Comparison of ENCODE assay signal across 8 cellular contexts in the genomic region with DNA sequence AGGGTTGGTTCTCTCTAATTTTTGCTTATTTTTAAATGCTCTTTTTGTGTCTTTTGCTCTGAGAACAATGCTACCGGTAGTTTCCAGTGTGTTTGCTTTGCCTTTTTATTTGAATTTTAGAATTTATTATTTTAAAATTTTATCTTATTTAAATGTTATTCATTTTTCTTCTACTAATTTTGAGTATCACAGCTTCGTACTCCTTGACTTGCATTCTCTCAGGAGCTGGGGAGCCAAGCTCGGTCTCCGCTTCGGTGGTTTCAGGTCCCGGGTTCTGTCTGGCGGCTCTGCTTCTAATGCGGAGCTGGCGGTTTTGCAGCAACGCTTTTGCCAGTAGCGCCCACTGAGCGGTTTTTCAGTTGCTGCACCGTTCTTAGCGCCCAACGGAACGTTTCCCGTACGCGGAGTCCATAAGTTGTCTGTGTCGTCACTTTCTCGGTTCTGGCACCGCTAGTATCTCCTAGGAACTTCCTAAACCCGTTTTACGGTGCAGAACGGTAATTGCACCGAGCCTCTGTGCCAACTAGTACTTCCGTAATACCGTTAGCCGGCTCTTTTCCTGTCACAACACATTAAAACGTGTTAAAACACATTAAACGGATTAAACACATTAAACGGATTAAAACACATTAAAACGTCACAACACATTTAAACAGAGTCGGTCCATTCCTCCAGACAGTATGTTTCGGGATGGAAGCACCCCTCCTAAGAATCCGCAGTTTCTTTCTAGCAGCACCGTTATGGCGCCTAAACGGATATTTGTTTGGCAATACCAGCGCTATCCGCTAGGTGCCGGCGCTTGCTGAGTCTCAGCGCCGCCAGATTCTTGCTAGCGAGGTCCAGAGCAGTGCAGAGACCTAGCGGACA. TPM values are rescaled to one million over a fixed set of nuclear protein-coding genes. Genes with fewer than 3 reads are reported as not detected.
DNase-seq lines count a peak whose midpoint lies in the region; ATAC-seq and TF ChIP-seq lines count a peak whose summit lies in the region.

No MANE protein-coding gene starts in this region.

- POLR2A ChIA-PET in CD8-positive, alpha-beta T cell (lab: Charles Lee): interaction anchor here (0.6 to 12.1 kb wide), 22 partner anchors 9 to 1090 kb away, joined by 3 to 565 read pairs (median 8); partner anchors contain the start of genes ANXA2R, FBXO4, HMGCS1 and RIMOC1

- H3K9me2 ChIP-seq in SU-DHL-6 (replicated peaks; ENCODE audit: insufficient read depth, low read length): no peaks in the 10 kb centered on the region

- peak overlapping the region; percentile 69 for H3K9ac ChIP-seq in SU-DHL-6 (ENCODE audit: low read length)

- no peaks in the 10 kb centered on the region for H3K36me3 ChIP-seq in CD8-positive, alpha-beta T cell (ENCODE audit: insufficient read depth, low read length)
- no peaks in the 10 kb centered on the region for H3K36me3 ChIP-seq in SU-DHL-6 (ENCODE audit: low read length)

- peak; percentile 63 for ATAC-seq in CD8-positive, alpha-beta T cell
- peak; percentile 56 for ATAC-seq in GM19463 (IDR thresholded peaks at IDR 0.05; ENCODE audit: unreplicated experiment)
- peak; percentile 77 to 79 for ATAC-seq in right cardiac atrium

- no peaks in the 10 kb centered on the region for H3K9me3 ChIP-seq in CD8-positive, alpha-beta T cell (ENCODE audit: low read length)
- no peaks in the 10 kb centered on the region for H3K9me3 ChIP-seq in SU-DHL-6 (ENCODE audit: insufficient read depth, low read length)
- H3K9me3 ChIP-seq in right cardiac atrium (ENCODE audit: control insufficient read depth, low read length): peaks cover 15% of the 10 kb centered on the region

- CTCF ChIA-PET in CD8-positive, alpha-beta T cell (lab: Charles Lee): interaction anchor here (0.7 to 10.9 kb wide), 17 partner anchors 9 to 142 kb away, joined by 3 to 114 read pairs (median 5); partner anchors contain the start of gene ANXA2R

- peak overlapping the region; percentile 92 for H3K4me3 ChIP-seq in CD8-positive, alpha-beta T cell (ENCODE audit: low read depth, low read length)
- H3K4me3 ChIP-seq in SU-DHL-6 (ENCODE audit: insufficient read depth, low read length, poor library complexity, severe bottlenecking): peak overlapping the region; percentile 64
- peak overlapping the region; percentile 51 for H3K4me3 ChIP-seq in right cardiac atrium (ENCODE audit: low read length)

- H3K79me2 ChIP-seq in SU-DHL-6 (ENCODE audit: insufficient read depth, low read length): no peaks in the 10 kb centered on the region

- peak overlapping the region; percentile 100 for H3K27ac Mint-ChIP-seq in CD8-positive, alpha-beta T cell

- 3 to 5% (median 4%) methylated on average over 47 of the region's 47 CpGs for WGBS in adipose tissue, 3 donors
- WGBS in right cardiac atrium: 3% methylated on average over 47 of the region's 47 CpGs

- DNase-seq in CD8-positive, alpha-beta T cell: peak; percentile 75 to 91 (median 84)
- DNase-seq in HS-5 (ENCODE audit: low read depth) (peak; percentile 94), right cardiac atrium (peak; percentile 87 to 93 (median 92)), retina (peak; percentile 95), NCI-H2107 (lab: John Stamatoyannopoulos, UW) (no peak)

- H3K27me3 ChIP-seq in CD8-positive, alpha-beta T cell (ENCODE audit: insufficient read depth, low read length): no peaks in the 10 kb centered on the region
- H3K27me3 ChIP-seq in SU-DHL-6 (ENCODE audit: low read length): no peaks in the 10 kb centered on the region
- H3K27me3 ChIP-seq in right cardiac atrium (ENCODE audit: control insufficient read depth, insufficient read depth): no peaks in the 10 kb centered on the region

- H3K27ac ChIP-seq in CD8-positive, alpha-beta T cell (ENCODE audit: low read depth, low read length): peak overlapping the region; percentile 97
- H3K27ac ChIP-seq in SU-DHL-6 (ENCODE audit: low read depth, low read length) (peak overlapping the region; percentile 56), adipose tissue (ENCODE audit: low read depth, low read length) (peak overlapping the region; percentile 56), right cardiac atrium (ENCODE audit: low read length) (peak overlapping the region; percentile 94)

- H3K4me2 ChIP-seq in SU-DHL-6 (ENCODE audit: low read depth, low read length, poor library complexity, severe bottlenecking): peak overlapping the region; percentile 92

- H3K9me3 Mint-ChIP-seq in CD8-positive, alpha-beta T cell: no peaks in the 10 kb centered on the region

- peak overlapping the region; percentile 85 for H2AFZ ChIP-seq in SU-DHL-6 (ENCODE audit: low read depth, low read length, severe bottlenecking)

- H3K27me3 Mint-ChIP-seq in CD8-positive, alpha-beta T cell (ENCODE audit: low read depth): no peaks in the 10 kb centered on the region

- peak overlapping the region; percentile 99 for H3K4me3 Mint-ChIP-seq in CD8-positive, alpha-beta T cell

- peaks cover 23% of the 10 kb centered on the region for H3K4me1 ChIP-seq in CD8-positive, alpha-beta T cell (ENCODE audit: insufficient read depth, low read length)
- no peaks in the 10 kb centered on the region for H3K4me1 ChIP-seq in right cardiac atrium (ENCODE audit: control insufficient read depth, insufficient read depth, low read length)

- H3K4me1 Mint-ChIP-seq in CD8-positive, alpha-beta T cell (ENCODE audit: low read depth): peaks cover 41% of the 10 kb centered on the region

- peak; percentile 93 for TF ChIP-seq CTCF in CD8-positive, alpha-beta T cell (IDR thresholded peaks at IDR 0.05)
- TF ChIP-seq CTCF in SU-DHL-6 (IDR thresholded peaks at IDR 0.05; ENCODE audit: insufficient read depth, low read length, poor library complexity, severe bottlenecking): peak; percentile 75

- H3F3A ChIP-seq in SU-DHL-6 (ENCODE audit: insufficient read depth): no peaks in the 10 kb centered on the region

- intact Hi-C loops in CD8-positive, alpha-beta T cell (cut with DNase I, micrococcal nuclease): loop anchor here (1.0 to 10.0 kb wide), 15 partner anchors 13 to 1090 kb away; partner anchors contain the start of genes TMEM267 (in 2 of the 2), ANXA2R (in 1 of the 2), RIMOC1 (in 1 of the 2) and ZNF131 (in 1 of the 2)
- intact Hi-C loops in right cardiac atrium (cut with DNase I): loop anchor here in 2 of 4 donors (5.0 kb wide), 2 partner anchors 43 to 47 kb away; no protein-coding TSS in a partner anchor

- H3K36me3 Mint-ChIP-seq in CD8-positive, alpha-beta T cell: peaks cover 38% of the 10 kb centered on the region

- no peaks in the 10 kb centered on the region for H4K20me1 ChIP-seq in SU-DHL-6 (ENCODE audit: low read depth, low read length)

RNA-seq across cellular contexts. Expression of gene ANXA2R, which starts 45.6 kb away (rescaled TPM):
- total RNA-seq in CD8-positive, alpha-beta T cell: 10 to 100 TPM; 38.2 to 39.5 TPM
- polyA plus RNA-seq in adipose tissue: 1 to 10 TPM; 1.1 to 5.8 (median 3.1) TPM
- total RNA-seq in right cardiac atrium: 1 to 10 TPM in 3 of 4 donors, under 1 TPM in 1; 0.95 to 1.9 (median 1.4) TPM
- 1.4 TPM for polyA plus RNA-seq in right cardiac atrium

Comparison
In these comparisons a context has a peak if more than half of its experiments do, and no peak if none do; other contexts are left out.
1. RNA of gene ANXA2R, which starts 45.6 kb away (total RNA-seq): 38.2 to 39.5 TPM in CD8-positive, alpha-beta T cell; 0.95 to 1.9 TPM in right cardiac atrium; every median in the first group is over 10 times any median in the second.
2. Peak in every context shown above with its lines, with median percentiles within 50 percentile points of each other: ATAC-seq, H3K27ac ChIP-seq and H3K4me3 ChIP-seq.